ENCODE assay signal across 1 cellular context in the genomic region with DNA sequence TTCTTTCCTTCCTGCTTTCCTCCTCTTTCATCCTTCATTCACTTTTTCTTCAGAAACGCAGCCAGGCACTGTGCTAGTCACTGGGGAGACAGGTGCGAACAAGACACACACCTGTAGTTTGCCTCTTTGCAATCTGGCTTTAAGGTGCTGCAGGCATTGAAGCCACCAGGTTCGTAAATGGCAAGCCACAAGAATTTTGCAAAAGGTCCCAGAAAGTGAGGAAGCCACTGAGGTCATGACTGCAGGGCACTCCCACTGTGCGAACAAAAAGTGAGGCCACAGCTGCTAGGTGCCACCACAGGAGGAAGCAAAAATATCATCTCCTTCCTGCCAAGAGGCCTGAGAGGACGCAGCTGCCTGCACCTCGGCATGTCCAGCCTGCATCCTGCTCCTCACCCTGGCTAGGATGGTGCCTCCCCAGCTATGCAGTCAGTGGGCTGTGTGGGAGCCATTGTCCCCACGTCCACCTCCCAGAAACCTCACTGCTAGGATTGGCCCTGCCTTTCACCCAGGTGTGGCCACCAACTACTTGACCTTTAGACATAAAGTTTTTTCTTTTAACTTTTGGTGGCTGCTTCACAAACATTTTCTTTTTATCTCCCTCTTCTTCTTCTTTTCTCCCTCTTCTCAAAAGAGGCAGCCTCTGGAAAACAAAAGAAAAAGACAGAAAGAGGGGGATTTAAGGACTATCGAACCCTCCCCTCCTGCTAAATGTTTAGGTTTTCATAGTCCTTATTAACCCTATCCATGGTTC.
TF ChIP-seq lines count a peak whose summit lies in the region.

No MANE protein-coding gene starts in this region.

TF ChIP-seq in HepG2, 621 proteins besides CTCF, POLR2A, EP300 and RAD21 (continued from another document and continues in another):
- TF ChIP-seq, protein P1, sequence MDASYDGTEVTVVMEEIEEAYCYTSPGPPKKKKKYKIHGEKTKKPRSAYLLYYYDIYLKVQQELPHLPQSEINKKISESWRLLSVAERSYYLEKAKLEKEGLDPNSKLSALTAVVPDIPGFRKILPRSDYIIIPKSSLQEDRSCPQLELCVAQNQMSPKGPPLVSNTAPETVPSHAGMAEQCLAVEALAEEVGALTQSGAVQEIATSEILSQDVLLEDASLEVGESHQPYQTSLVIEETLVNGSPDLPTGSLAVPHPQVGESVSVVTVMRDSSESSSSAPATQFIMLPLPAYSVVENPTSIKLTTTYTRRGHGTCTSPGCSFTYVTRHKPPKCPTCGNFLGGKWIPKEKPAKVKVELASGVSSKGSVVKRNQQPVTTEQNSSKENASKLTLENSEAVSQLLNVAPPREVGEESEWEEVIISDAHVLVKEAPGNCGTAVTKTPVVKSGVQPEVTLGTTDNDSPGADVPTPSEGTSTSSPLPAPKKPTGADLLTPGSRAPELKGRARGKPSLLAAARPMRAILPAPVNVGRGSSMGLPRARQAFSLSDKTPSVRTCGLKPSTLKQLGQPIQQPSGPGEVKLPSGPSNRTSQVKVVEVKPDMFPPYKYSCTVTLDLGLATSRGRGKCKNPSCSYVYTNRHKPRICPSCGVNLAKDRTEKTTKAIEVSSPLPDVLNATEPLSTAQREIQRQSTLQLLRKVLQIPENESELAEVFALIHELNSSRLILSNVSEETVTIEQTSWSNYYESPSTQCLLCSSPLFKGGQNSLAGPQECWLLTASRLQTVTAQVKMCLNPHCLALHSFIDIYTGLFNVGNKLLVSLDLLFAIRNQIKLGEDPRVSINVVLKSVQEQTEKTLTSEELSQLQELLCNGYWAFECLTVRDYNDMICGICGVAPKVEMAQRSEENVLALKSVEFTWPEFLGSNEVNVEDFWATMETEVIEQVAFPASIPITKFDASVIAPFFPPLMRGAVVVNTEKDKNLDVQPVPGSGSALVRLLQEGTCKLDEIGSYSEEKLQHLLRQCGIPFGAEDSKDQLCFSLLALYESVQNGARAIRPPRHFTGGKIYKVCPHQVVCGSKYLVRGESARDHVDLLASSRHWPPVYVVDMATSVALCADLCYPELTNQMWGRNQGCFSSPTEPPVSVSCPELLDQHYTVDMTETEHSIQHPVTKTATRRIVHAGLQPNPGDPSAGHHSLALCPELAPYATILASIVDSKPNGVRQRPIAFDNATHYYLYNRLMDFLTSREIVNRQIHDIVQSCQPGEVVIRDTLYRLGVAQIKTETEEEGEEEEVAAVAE (CRISPR knock-in tag; IDR thresholded peaks at IDR 0.05; ENCODE audit: borderline replicate concordance): no peak
- no peak for TF ChIP-seq KLF13 (CRISPR knock-in tag; IDR thresholded peaks at IDR 0.05)
- no peak for TF ChIP-seq IRX3 (CRISPR knock-in tag; IDR thresholded peaks at IDR 0.05; ENCODE audit: borderline replicate concordance, low read depth)
- TF ChIP-seq, protein P2, sequence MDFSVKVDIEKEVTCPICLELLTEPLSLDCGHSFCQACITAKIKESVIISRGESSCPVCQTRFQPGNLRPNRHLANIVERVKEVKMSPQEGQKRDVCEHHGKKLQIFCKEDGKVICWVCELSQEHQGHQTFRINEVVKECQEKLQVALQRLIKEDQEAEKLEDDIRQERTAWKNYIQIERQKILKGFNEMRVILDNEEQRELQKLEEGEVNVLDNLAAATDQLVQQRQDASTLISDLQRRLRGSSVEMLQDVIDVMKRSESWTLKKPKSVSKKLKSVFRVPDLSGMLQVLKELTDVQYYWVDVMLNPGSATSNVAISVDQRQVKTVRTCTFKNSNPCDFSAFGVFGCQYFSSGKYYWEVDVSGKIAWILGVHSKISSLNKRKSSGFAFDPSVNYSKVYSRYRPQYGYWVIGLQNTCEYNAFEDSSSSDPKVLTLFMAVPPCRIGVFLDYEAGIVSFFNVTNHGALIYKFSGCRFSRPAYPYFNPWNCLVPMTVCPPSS (IDR thresholded peaks at IDR 0.05): no peak
- TF ChIP-seq, protein P3, sequence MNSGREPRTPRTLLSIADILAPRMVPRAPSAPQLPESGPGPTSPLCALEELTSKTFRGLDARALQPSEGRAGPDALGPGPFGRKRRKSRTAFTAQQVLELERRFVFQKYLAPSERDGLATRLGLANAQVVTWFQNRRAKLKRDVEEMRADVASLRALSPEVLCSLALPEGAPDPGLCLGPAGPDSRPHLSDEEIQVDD (CRISPR knock-in tag; IDR thresholded peaks at IDR 0.05; ENCODE audit: borderline replicate concordance): 0 out of 2 replicates have a peak, but pooled peaks have one; percentile 37
- TF ChIP-seq, protein P4, sequence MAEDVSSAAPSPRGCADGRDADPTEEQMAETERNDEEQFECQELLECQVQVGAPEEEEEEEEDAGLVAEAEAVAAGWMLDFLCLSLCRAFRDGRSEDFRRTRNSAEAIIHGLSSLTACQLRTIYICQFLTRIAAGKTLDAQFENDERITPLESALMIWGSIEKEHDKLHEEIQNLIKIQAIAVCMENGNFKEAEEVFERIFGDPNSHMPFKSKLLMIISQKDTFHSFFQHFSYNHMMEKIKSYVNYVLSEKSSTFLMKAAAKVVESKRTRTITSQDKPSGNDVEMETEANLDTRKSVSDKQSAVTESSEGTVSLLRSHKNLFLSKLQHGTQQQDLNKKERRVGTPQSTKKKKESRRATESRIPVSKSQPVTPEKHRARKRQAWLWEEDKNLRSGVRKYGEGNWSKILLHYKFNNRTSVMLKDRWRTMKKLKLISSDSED (CRISPR knock-in tag; IDR thresholded peaks at IDR 0.05): no peak
- peak; percentile 46; the same call in 1 of the 2 replicates for TF ChIP-seq TBX2 (CRISPR knock-in tag; IDR thresholded peaks at IDR 0.05; ENCODE audit: borderline replicate concordance)
- TF ChIP-seq, protein P5, sequence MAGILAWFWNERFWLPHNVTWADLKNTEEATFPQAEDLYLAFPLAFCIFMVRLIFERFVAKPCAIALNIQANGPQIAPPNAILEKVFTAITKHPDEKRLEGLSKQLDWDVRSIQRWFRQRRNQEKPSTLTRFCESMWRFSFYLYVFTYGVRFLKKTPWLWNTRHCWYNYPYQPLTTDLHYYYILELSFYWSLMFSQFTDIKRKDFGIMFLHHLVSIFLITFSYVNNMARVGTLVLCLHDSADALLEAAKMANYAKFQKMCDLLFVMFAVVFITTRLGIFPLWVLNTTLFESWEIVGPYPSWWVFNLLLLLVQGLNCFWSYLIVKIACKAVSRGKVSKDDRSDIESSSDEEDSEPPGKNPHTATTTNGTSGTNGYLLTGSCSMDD (CRISPR knock-in tag; IDR thresholded peaks at IDR 0.05): no peak
- TF ChIP-seq, protein P6, sequence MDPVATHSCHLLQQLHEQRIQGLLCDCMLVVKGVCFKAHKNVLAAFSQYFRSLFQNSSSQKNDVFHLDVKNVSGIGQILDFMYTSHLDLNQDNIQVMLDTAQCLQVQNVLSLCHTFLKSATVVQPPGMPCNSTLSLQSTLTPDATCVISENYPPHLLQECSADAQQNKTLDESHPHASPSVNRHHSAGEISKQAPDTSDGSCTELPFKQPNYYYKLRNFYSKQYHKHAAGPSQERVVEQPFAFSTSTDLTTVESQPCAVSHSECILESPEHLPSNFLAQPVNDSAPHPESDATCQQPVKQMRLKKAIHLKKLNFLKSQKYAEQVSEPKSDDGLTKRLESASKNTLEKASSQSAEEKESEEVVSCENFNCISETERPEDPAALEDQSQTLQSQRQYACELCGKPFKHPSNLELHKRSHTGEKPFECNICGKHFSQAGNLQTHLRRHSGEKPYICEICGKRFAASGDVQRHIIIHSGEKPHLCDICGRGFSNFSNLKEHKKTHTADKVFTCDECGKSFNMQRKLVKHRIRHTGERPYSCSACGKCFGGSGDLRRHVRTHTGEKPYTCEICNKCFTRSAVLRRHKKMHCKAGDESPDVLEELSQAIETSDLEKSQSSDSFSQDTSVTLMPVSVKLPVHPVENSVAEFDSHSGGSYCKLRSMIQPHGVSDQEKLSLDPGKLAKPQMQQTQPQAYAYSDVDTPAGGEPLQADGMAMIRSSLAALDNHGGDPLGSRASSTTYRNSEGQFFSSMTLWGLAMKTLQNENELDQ (CRISPR knock-in tag; IDR thresholded peaks at IDR 0.05; ENCODE audit: borderline replicate concordance): no peak
- no peak for TF ChIP-seq FLYWCH1 (CRISPR knock-in tag; IDR thresholded peaks at IDR 0.05)
- no peak for TF ChIP-seq ELF4 (CRISPR knock-in tag; IDR thresholded peaks at IDR 0.05; ENCODE audit: borderline replicate concordance)
- no peak for TF ChIP-seq DMAP1 (CRISPR knock-in tag; IDR thresholded peaks at IDR 0.05)
- TF ChIP-seq SRSF4 (IDR thresholded peaks at IDR 0.05; ENCODE audit: low read depth, low read length, poor library complexity, severe bottlenecking): no peak
- no peak for TF ChIP-seq NBN (conservative IDR thresholded peaks at IDR 0.05)
- TF ChIP-seq ZNF678 (CRISPR knock-in tag; IDR thresholded peaks at IDR 0.05): no peak
- TF ChIP-seq ESRRA (CRISPR knock-in tag; IDR thresholded peaks at IDR 0.05; ENCODE audit: low read depth): no peak
- TF ChIP-seq GATA4 (IDR thresholded peaks at IDR 0.05; ENCODE audit: borderline replicate concordance, low read depth): no peak
- TF ChIP-seq, protein P7, sequence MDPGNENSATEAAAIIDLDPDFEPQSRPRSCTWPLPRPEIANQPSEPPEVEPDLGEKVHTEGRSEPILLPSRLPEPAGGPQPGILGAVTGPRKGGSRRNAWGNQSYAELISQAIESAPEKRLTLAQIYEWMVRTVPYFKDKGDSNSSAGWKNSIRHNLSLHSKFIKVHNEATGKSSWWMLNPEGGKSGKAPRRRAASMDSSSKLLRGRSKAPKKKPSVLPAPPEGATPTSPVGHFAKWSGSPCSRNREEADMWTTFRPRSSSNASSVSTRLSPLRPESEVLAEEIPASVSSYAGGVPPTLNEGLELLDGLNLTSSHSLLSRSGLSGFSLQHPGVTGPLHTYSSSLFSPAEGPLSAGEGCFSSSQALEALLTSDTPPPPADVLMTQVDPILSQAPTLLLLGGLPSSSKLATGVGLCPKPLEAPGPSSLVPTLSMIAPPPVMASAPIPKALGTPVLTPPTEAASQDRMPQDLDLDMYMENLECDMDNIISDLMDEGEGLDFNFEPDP (CRISPR knock-in tag; conservative IDR thresholded peaks at IDR 0.05): no peak
- TF ChIP-seq KAT7 (CRISPR knock-in tag; IDR thresholded peaks at IDR 0.05; ENCODE audit: borderline replicate concordance): no peak
- TF ChIP-seq MEF2D (CRISPR knock-in tag; IDR thresholded peaks at IDR 0.05): no peak; the same call in 1 of the 2 replicates
- TF ChIP-seq GATAD2A (CRISPR knock-in tag; IDR thresholded peaks at IDR 0.05): no peak
- TF ChIP-seq CHD4 (IDR thresholded peaks at IDR 0.05; ENCODE audit: borderline replicate concordance, low read length): no peak
- TF ChIP-seq, protein P8, sequence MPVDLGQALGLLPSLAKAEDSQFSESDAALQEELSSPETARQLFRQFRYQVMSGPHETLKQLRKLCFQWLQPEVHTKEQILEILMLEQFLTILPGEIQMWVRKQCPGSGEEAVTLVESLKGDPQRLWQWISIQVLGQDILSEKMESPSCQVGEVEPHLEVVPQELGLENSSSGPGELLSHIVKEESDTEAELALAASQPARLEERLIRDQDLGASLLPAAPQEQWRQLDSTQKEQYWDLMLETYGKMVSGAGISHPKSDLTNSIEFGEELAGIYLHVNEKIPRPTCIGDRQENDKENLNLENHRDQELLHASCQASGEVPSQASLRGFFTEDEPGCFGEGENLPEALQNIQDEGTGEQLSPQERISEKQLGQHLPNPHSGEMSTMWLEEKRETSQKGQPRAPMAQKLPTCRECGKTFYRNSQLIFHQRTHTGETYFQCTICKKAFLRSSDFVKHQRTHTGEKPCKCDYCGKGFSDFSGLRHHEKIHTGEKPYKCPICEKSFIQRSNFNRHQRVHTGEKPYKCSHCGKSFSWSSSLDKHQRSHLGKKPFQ (CRISPR knock-in tag; IDR thresholded peaks at IDR 0.05; ENCODE audit: insufficient replicate concordance): no peak
- no peak for TF ChIP-seq IRF2 (CRISPR knock-in tag; IDR thresholded peaks at IDR 0.05)
- no peak for TF ChIP-seq FOXA1 (IDR thresholded peaks at IDR 0.05)
- no peak for TF ChIP-seq FOXA1 (CRISPR knock-in tag; IDR thresholded peaks at IDR 0.05)
- no peak for TF ChIP-seq NCOA5 (CRISPR knock-in tag; IDR thresholded peaks at IDR 0.05)
- TF ChIP-seq SNRNP70 (IDR thresholded peaks at IDR 0.05; ENCODE audit: low read depth, low read length): no peak
- TF ChIP-seq ZNF460 (CRISPR knock-in tag; IDR thresholded peaks at IDR 0.05; ENCODE audit: borderline replicate concordance): no peak
- TF ChIP-seq, protein P9, sequence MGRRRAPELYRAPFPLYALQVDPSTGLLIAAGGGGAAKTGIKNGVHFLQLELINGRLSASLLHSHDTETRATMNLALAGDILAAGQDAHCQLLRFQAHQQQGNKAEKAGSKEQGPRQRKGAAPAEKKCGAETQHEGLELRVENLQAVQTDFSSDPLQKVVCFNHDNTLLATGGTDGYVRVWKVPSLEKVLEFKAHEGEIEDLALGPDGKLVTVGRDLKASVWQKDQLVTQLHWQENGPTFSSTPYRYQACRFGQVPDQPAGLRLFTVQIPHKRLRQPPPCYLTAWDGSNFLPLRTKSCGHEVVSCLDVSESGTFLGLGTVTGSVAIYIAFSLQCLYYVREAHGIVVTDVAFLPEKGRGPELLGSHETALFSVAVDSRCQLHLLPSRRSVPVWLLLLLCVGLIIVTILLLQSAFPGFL (CRISPR knock-in tag; IDR thresholded peaks at IDR 0.05): no peak
- TF ChIP-seq TGIF2 (CRISPR knock-in tag; IDR thresholded peaks at IDR 0.05): no peak
- TF ChIP-seq ELF3 (CRISPR knock-in tag; IDR thresholded peaks at IDR 0.05): no peak
- TF ChIP-seq ZNF564 (CRISPR knock-in tag; IDR thresholded peaks at IDR 0.05): no peak
- TF ChIP-seq REXO4 (CRISPR knock-in tag; IDR thresholded peaks at IDR 0.05; ENCODE audit: borderline replicate concordance): no peak
- no peak for TF ChIP-seq ZNF839 (CRISPR knock-in tag; IDR thresholded peaks at IDR 0.05; ENCODE audit: borderline replicate concordance)
- peak; percentile 20; the same call in 1 of the 2 replicates for TF ChIP-seq ZBTB38 (CRISPR knock-in tag; IDR thresholded peaks at IDR 0.05)
- TF ChIP-seq RXRA (CRISPR knock-in tag; IDR thresholded peaks at IDR 0.05): 0 out of 2 replicates have a peak, but pooled peaks have one; percentile 15
- TF ChIP-seq SKI (IDR thresholded peaks at IDR 0.05; ENCODE audit: partially characterized antibody): no peak
- no peak for TF ChIP-seq MEIS2 (CRISPR knock-in tag; IDR thresholded peaks at IDR 0.05)
- no peak for TF ChIP-seq ZNF766 (CRISPR knock-in tag; IDR thresholded peaks at IDR 0.05; ENCODE audit: borderline replicate concordance)
- TF ChIP-seq HNF4A (CRISPR knock-in tag; IDR thresholded peaks at IDR 0.05): 0 out of 2 replicates have a peak, but pooled peaks have one; percentile 4
- no peak for TF ChIP-seq ZFYVE20 (CRISPR knock-in tag; IDR thresholded peaks at IDR 0.05; ENCODE audit: borderline replicate concordance, low read depth)
- no peak for TF ChIP-seq RFX1 (IDR thresholded peaks at IDR 0.05)
- TF ChIP-seq TCF12 (IDR thresholded peaks at IDR 0.05): no peak
- TF ChIP-seq TCF12 (CRISPR knock-in tag; IDR thresholded peaks at IDR 0.05): no peak
- no peak for TF ChIP-seq ARNT (IDR thresholded peaks at IDR 0.05)
- TF ChIP-seq SIN3A (IDR thresholded peaks at IDR 0.05; ENCODE audit: borderline replicate concordance, low read depth, low read length): no peak
- TF ChIP-seq ZNF224 (CRISPR knock-in tag; IDR thresholded peaks at IDR 0.05): no peak
- TF ChIP-seq MBD4 (IDR thresholded peaks at IDR 0.05; ENCODE audit: borderline replicate concordance, low read length): no peak
- TF ChIP-seq HHEX (CRISPR knock-in tag; IDR thresholded peaks at IDR 0.05): no peak
- TF ChIP-seq TEAD2 (CRISPR knock-in tag; IDR thresholded peaks at IDR 0.05): no peak
